8 cellular contexts compared by ENCODE assay signal in the genomic region with DNA sequence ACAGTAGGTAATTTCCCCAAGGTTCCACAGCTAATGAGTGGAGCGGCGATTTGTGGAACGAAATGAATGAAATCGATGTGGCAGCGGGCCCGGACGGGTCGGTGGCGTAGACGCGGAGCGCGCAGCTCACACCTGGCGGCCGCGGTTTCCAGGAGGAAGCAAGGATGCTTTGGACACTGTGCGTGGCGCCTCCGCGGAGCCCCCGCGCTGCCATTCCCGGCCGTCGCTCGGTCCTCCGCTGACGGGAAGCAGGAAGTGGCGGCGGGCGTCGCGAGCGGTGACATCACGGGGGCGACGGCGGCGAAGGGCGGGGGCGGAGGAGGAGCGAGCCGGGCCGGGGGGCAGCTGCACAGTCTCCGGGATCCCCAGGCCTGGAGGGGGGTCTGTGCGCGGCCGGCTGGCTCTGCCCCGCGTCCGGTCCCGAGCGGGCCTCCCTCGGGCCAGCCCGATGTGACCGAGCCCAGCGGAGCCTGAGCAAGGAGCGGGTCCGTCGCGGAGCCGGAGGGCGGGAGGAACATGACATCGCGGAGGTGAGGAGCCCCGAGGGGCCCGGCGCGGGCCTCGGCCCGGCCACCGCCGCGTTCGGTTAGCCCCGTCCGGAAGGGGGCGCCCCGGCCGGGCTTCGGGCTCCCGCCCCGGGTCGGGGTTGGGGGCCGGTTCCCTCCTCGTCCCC. TPM values are rescaled to one million over a fixed set of nuclear protein-coding genes. Genes with fewer than 3 reads are reported as not detected.
DNase-seq lines count a peak whose midpoint lies in the region; ATAC-seq and TF ChIP-seq lines count a peak whose summit lies in the region.

Gene PTPN11, plus strand, starts transcription at position 352 of the 673 bp plus-strand sequence. Its CDS starts 165 bp downstream, at position 517.

- H3K27ac Mint-ChIP-seq in activated naive CD8-positive, alpha-beta T cell treated with anti-CD3 and anti-CD28 coated beads for 36 hours: peak within 1 kb of the TSS; percentile 97

- H3K36me3 ChIP-seq in MM.1S (replicated peaks; ENCODE audit: insufficient read depth, low read length) (no peaks in the 10 kb centered on the region), SU-DHL-6 (ENCODE audit: low read length) (no peaks in the 10 kb centered on the region), parathyroid adenoma (ENCODE audit: control insufficient read depth, insufficient read depth, low read length) (no peaks in the 10 kb centered on the region), tibial artery (no peaks in the 10 kb centered on the region)

- peak within 1 kb of the TSS; percentile 85 for H3K9ac ChIP-seq in MM.1S (ENCODE audit: low read length)
- peak within 1 kb of the TSS; percentile 84 for H3K9ac ChIP-seq in SU-DHL-6 (ENCODE audit: low read length)
- peak within 1 kb of the TSS; percentile 70 for H3K9ac ChIP-seq in parathyroid adenoma

- POLR2A ChIA-PET in GM10248 (lab: Yijun Ruan, JAX): no interaction called here

- H3K36me3 Mint-ChIP-seq in activated naive CD8-positive, alpha-beta T cell treated with anti-CD3 and anti-CD28 coated beads for 36 hours: peaks cover 12% of the 10 kb centered on the region

- H3K4me3 ChIP-seq in MM.1S (ENCODE audit: low read length) (peak within 1 kb of the TSS; percentile 86), SU-DHL-6 (ENCODE audit: insufficient read depth, low read length, poor library complexity, severe bottlenecking) (peak within 1 kb of the TSS; percentile 82), parathyroid adenoma (ENCODE audit: low read depth, low read length) (peak within 1 kb of the TSS; percentile 97), tibial artery (peak within 1 kb of the TSS; percentile 71 to 99)

- H3K27me3 Mint-ChIP-seq in activated naive CD8-positive, alpha-beta T cell treated with anti-CD3 and anti-CD28 coated beads for 36 hours: no peaks in the 10 kb centered on the region

- H3K9me2 ChIP-seq in MM.1S (replicated peaks; ENCODE audit: insufficient read depth, low read length) (no peaks in the 10 kb centered on the region), SU-DHL-6 (replicated peaks; ENCODE audit: insufficient read depth, low read length) (no peaks in the 10 kb centered on the region)

- H3K4me1 Mint-ChIP-seq in activated naive CD8-positive, alpha-beta T cell treated with anti-CD3 and anti-CD28 coated beads for 36 hours: peaks cover 37% of the 10 kb centered on the region

- H3K4me2 ChIP-seq in MM.1S (ENCODE audit: low read depth, low read length) (peak within 1 kb of the TSS; percentile 58), SU-DHL-6 (ENCODE audit: low read depth, low read length, poor library complexity, severe bottlenecking) (peak within 1 kb of the TSS; percentile 84), parathyroid adenoma (ENCODE audit: low read length) (peak within 1 kb of the TSS; percentile 99)

- TF ChIP-seq CTCF in GM10248 (IDR thresholded peaks at IDR 0.05; ENCODE audit: control extremely low read depth, extremely low read depth, low read depth, missing control alignments): peak; percentile 33
- TF ChIP-seq CTCF in MM.1S (IDR thresholded peaks at IDR 0.05; ENCODE audit: low read length): peak; percentile 21
- peak; percentile 69 for TF ChIP-seq CTCF in SU-DHL-6 (IDR thresholded peaks at IDR 0.05; ENCODE audit: insufficient read depth, low read length, poor library complexity, severe bottlenecking)
- TF ChIP-seq CTCF in parathyroid adenoma (IDR thresholded peaks at IDR 0.05): peak; percentile 25
- TF ChIP-seq CTCF in tibial artery (IDR thresholded peaks at IDR 0.05): peak in 1 of 2 experiments; percentile 4

- H3K27ac ChIP-seq in MM.1S (ENCODE audit: low read length): peak within 1 kb of the TSS; percentile 63; the same call in 1 of the 2 replicates
- peak within 1 kb of the TSS; percentile 43 for H3K27ac ChIP-seq in SU-DHL-6 (ENCODE audit: low read depth, low read length)
- H3K27ac ChIP-seq in parathyroid adenoma: peak within 1 kb of the TSS; percentile 68
- peak within 1 kb of the TSS; percentile 96 to 100 for H3K27ac ChIP-seq in tibial artery

- H3K27me3 ChIP-seq in MM.1S (replicated peaks; ENCODE audit: insufficient read depth, low read length) (no peaks in the 10 kb centered on the region), SU-DHL-6 (ENCODE audit: low read length) (no peaks in the 10 kb centered on the region), parathyroid adenoma (ENCODE audit: control insufficient read depth, insufficient read depth, low read length) (no peaks in the 10 kb centered on the region), tibial artery (no peaks in the 10 kb centered on the region)

- peak within 1 kb of the TSS; percentile 95 for H3K4me3 Mint-ChIP-seq in activated naive CD8-positive, alpha-beta T cell treated with anti-CD3 and anti-CD28 coated beads for 36 hours

- 0 out of 2 replicates have a peak, but pooled peaks cover 3% of the 10 kb centered on the region for H3K4me1 ChIP-seq in MM.1S (ENCODE audit: low read length)
- peaks cover 3% of the 10 kb centered on the region for H3K4me1 ChIP-seq in parathyroid adenoma
- peaks cover 0 to 49% (median 36%) of the 10 kb centered on the region in 4 donors for H3K4me1 ChIP-seq in tibial artery

- DNase-seq in GM10248 (ENCODE audit: extremely low spot score) (peak; percentile 90), HCEC 1CT (peak; percentile 78), MM.1S (peak; percentile 67), Right ventricle myocardium inferior (ENCODE audit: missing footprints) (peak; percentile 94), tibial artery (peak; percentile 81 to 90)
- DNase-seq in activated naive CD8-positive, alpha-beta T cell treated with anti-CD3 and anti-CD28 coated beads for 36 hours: peak; percentile 92

- no peaks in the 10 kb centered on the region for H3K9me3 ChIP-seq in MM.1S (replicated peaks; ENCODE audit: insufficient read depth, low read length)
- H3K9me3 ChIP-seq in SU-DHL-6 (ENCODE audit: insufficient read depth, low read length): no peaks in the 10 kb centered on the region
- H3K9me3 ChIP-seq in parathyroid adenoma (ENCODE audit: control insufficient read depth, low read length): no peaks in the 10 kb centered on the region
- H3K9me3 ChIP-seq in tibial artery: no peaks in the 10 kb centered on the region

- no peaks in the 10 kb centered on the region for H3K9me3 Mint-ChIP-seq in activated naive CD8-positive, alpha-beta T cell treated with anti-CD3 and anti-CD28 coated beads for 36 hours

- H3F3A ChIP-seq in MM.1S (ENCODE audit: insufficient read depth, low read length) (no peaks in the 10 kb centered on the region), SU-DHL-6 (ENCODE audit: insufficient read depth) (no peaks in the 10 kb centered on the region)

- CTCF ChIA-PET in GM10248 (lab: Yijun Ruan, JAX): interaction anchor here (0.8 kb wide), 1 partner anchor 9 kb away, joined by 3 read pairs; no protein-coding TSS in a partner anchor

- peak within 1 kb of the TSS; percentile 88 for H2AFZ ChIP-seq in MM.1S (ENCODE audit: low read length)
- peak within 1 kb of the TSS; percentile 74 for H2AFZ ChIP-seq in SU-DHL-6 (ENCODE audit: low read depth, low read length, severe bottlenecking)
- peak within 1 kb of the TSS; percentile 91 for H2AFZ ChIP-seq in parathyroid adenoma

- H4K20me1 ChIP-seq in MM.1S (ENCODE audit: insufficient read depth, low read length) (no peaks in the 10 kb centered on the region), SU-DHL-6 (ENCODE audit: low read depth, low read length) (peaks cover 6% of the 10 kb centered on the region)

- intact Hi-C loops in Right ventricle myocardium inferior (cut with DNase I) (no loop called here), tibial artery (cut with DNase I; ENCODE audit: low total_unique reads) (no loop called here)

- ATAC-seq in Right ventricle myocardium inferior: peak; percentile 92

- H3K79me2 ChIP-seq in MM.1S (ENCODE audit: low read length): peaks cover 45% of the 10 kb centered on the region
- H3K79me2 ChIP-seq in SU-DHL-6 (ENCODE audit: insufficient read depth, low read length): peaks cover 49% of the 10 kb centered on the region
- peaks cover 16% of the 10 kb centered on the region for H3K79me2 ChIP-seq in parathyroid adenoma

RNA-seq across cellular contexts. Expression of gene PTPN11, which starts in this region (rescaled TPM):
- 100 to 1,000 TPM; 172 to 175 TPM for total RNA-seq in activated naive CD8-positive, alpha-beta T cell treated with anti-CD3 and anti-CD28 coated beads for 36 hours
- total RNA-seq in Right ventricle myocardium inferior: 114 TPM

Comparison
In these comparisons a context has a peak if more than half of its experiments do, and no peak if none do; other contexts are left out.
1. Peak in every context shown above with its lines: DNase-seq, ATAC-seq, H3K4me3 ChIP-seq and H3K27ac ChIP-seq.
2. H3K27ac ChIP-seq: peak in every context shown above with its lines; median percentile 98 in tibial artery; 68 in parathyroid adenoma; 63 in MM.1S; 43 in SU-DHL-6.